Comparison of ENCODE assay signal across 13 cellular contexts in the genomic region with DNA sequence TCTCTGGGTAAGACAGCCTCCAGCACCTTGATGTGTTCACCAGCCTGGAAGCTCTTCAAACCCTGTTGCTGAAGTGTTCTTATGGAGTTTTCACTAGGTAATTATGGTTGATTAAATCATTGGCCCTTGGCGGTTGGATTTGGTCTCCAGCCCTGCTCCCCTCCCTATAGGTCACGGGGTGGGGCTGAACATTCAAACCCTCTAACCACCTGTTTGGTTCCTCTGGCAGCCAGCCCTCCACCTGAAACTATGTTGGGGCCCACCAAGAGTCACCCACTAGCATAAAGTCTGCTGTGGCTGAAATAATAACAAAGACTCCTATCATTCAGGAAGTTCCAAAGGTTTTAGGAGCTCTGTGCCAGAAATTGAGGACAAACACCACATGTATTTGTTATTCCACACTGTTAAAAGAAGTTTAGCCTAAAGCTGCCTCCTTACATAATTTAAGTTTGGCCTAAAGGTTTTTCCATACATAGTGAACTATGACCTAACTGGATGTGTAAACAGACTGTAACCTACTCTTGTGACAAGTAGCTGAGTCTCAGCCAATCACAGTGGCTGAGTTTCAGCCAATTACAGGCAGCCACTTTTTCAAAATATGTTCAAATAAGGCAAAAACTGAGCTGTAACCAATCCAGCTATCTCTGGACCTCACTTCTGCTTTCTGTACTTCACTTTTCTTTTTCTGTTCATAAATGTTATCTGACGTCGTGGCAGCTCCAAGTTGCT. TPM values are rescaled to one million over a fixed set of nuclear protein-coding genes. Genes with fewer than 3 reads are reported as not detected.
A peak's percentile ranks its signal among the peaks of the same experiment; 100 is the strongest.
DNase-seq lines count a peak whose midpoint lies in the region; ATAC-seq and TF ChIP-seq lines count a peak whose summit lies in the region.
"Had no signal": no experiment of that assay in that cellular context is flagged by ENCODE, and none has a peak within 500 bp of the region (broad histone marks: within the 10 kb centered on the region; RNA-seq: fewer than 3 reads in every experiment).

No MANE protein-coding gene starts in this region.

- no peak overlapping the region for H3K4me3 ChIP-seq in coronary artery

- ATAC-seq in GM18909 (IDR thresholded peaks at IDR 0.05; ENCODE audit: poor library complexity, unreplicated experiment) = peak; percentile 66
- peak; percentile 78 for ATAC-seq in HG03342 (IDR thresholded peaks at IDR 0.05; ENCODE audit: unreplicated experiment)

- no peak for DNase-seq in coronary artery (ENCODE audit: low spot score)
- DNase-seq in putamen (ENCODE audit: low spot score) = peak; percentile 16
- DNase-seq in T-helper 2 cell = no peak
- no peak for DNase-seq in stimulated activated naive CD4-positive, alpha-beta T cell treated with Interleukin-2 at 50 U/mL for 16 hours (lab: John Stamatoyannopoulos, UW)
- DNase-seq in ureter (ENCODE audit: low spot score) = no peak
- DNase-seq in NCI-H526 treated with DMSO at 0.1 percent for 48 hours (lab: John Stamatoyannopoulos, UW) = no peak
- DNase-seq: amygdala, glutamatergic neuron, H7 had no signal

- H3K27ac ChIP-seq in coronary artery = peak overlapping the region; percentile 85 to 89

- no peak for TF ChIP-seq CTCF in coronary artery (IDR thresholded peaks at IDR 0.05)

RNA-seq across cellular contexts. Expression of a gene that starts 34.8 kb away (rescaled TPM):
- total RNA-seq in ureter = not detected
- total RNA-seq: Daoy, H7, osteocyte had no signal
